Comparison of ENCODE assay signal across 10 cellular contexts in the genomic region with DNA sequence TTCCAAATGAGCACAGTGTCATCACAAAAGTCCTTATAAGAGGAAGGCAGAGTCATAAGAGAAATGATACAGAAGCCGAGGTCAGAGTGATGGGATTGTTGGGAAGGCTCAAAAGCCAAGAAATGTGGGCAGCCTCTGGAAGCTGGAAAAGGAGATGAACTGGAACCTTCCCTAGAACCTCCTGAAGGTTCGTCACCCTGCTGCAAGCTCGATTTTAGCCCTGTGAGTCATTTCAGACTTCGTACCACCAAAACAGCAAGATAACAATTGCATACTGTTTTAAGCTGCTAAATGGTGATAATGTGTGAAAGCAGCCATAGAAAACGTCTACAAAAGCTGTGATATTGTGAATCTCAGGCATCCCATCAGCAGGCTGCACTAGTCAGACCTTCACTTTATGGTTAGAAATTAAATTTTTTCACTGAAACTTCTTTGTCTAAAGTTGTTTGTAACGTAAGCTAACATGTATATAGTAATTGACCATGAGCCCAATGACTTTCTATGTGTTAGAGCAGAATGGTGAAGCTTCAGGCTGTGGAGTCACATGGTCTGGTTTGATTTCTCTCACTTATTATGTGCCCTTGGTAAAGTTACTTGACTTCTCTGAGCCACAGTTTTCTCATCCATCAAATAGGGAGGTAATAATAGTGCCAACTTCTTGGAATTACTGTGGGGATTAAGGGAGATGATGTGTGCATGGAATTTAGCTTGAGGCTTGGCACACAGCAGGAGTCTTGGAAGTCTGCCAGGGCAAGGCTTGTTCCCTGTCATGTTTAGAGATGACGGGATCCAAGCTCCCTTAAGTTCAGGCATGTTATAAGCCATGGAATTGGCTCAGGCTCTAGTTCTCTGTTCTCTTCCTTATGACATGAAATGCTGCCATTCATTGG.
DNase-seq lines count a peak whose midpoint lies in the region; ATAC-seq, FAIRE-seq and TF ChIP-seq lines count a peak whose summit lies in the region.
"Had no signal": no experiment of that assay in that cellular context is flagged by ENCODE, and none has a peak within 500 bp of the region (broad histone marks: within the 10 kb centered on the region; RNA-seq: fewer than 3 reads in every experiment).

No MANE protein-coding gene starts in this region.

- TF ChIP-seq CTCF in right atrium auricular region (IDR thresholded peaks at IDR 0.05) = no peak
- TF ChIP-seq CTCF in fibroblast of villous mesenchyme (IDR thresholded peaks at IDR 0.05; ENCODE audit: insufficient read depth, low read depth, low read length) = no peak

- H3K27me3 Mint-ChIP-seq in effector memory CD8-positive, alpha-beta T cell = no peaks in the 10 kb centered on the region

- H3K4me1 ChIP-seq in right atrium auricular region = peaks cover 0 to 7% of the 10 kb centered on the region in 2 donors

- H3K27ac Mint-ChIP-seq in effector memory CD8-positive, alpha-beta T cell = no peak overlapping the region
- H3K27ac Mint-ChIP-seq: mesothelial cell of epicardium had no signal

- H3K36me3 ChIP-seq in right atrium auricular region = no peaks in the 10 kb centered on the region

- no peaks in the 10 kb centered on the region for H3K9me3 ChIP-seq in right atrium auricular region

- ATAC-seq in Right ventricle myocardium inferior = peak; percentile 48
- no peak for ATAC-seq in effector memory CD8-positive, alpha-beta T cell (replicated peaks)

- no peak overlapping the region for H3K4me3 ChIP-seq in right atrium auricular region
- no peak overlapping the region for H3K4me3 ChIP-seq in fibroblast of villous mesenchyme (ENCODE audit: low read depth, low read length)

- H3K9me3 Mint-ChIP-seq in effector memory CD8-positive, alpha-beta T cell = no peaks in the 10 kb centered on the region
- H3K9me3 Mint-ChIP-seq: mesothelial cell of epicardium had no signal

- H3K36me3 Mint-ChIP-seq in effector memory CD8-positive, alpha-beta T cell (ENCODE audit: insufficient read depth) = peaks cover 95% of the 10 kb centered on the region
- H3K36me3 Mint-ChIP-seq: mesothelial cell of epicardium had no signal

- DNase-seq in Right ventricle myocardium inferior (ENCODE audit: missing footprints) (no peak), right atrium auricular region (ENCODE audit: low spot score) (no peak), RCC 7860 (ENCODE audit: low spot score) (peak; percentile 94), fibroblast of villous mesenchyme (ENCODE audit: low read depth) (peak; percentile 68), urothelium cell line (ENCODE audit: low spot score) (peak; percentile 73), NCI-H526 treated with DMSO at 0.1 percent for 48 hours (lab: John Stamatoyannopoulos, UW) (no peak), cerebellar nuclear complex (lab: John Stamatoyannopoulos, UW) (no peak)
- no peak for DNase-seq in effector memory CD8-positive, alpha-beta T cell
- DNase-seq: stimulated activated CD8-positive, alpha-beta memory T cell treated with anti-CD3 and anti-CD28 coated beads, Interleukin-4, amount 100 ng/mL, for 48 hours had no signal

- FAIRE-seq in RCC 7860 (lab: Jason Lieb, UNC) (peak; percentile 94), urothelium cell line (lab: Jason Lieb, UNC) (no peak)

- no peak overlapping the region for H3K27ac ChIP-seq in right atrium auricular region

- H3K27me3 ChIP-seq in right atrium auricular region = no peaks in the 10 kb centered on the region

- intact Hi-C loops in Right ventricle myocardium inferior (cut with DNase I) = no loop called here

- H3K4me1 Mint-ChIP-seq in effector memory CD8-positive, alpha-beta T cell (ENCODE audit: low read depth in 2 of 2) = no peaks in the 10 kb centered on the region

- H3K4me3 Mint-ChIP-seq in effector memory CD8-positive, alpha-beta T cell = no peak overlapping the region
- H3K4me3 Mint-ChIP-seq: mesothelial cell of epicardium had no signal

Comparison
In these comparisons a context has a peak if more than half of its experiments do, and no peak if none do; other contexts are left out.
1. DNase-seq: peak in RCC 7860 (single experiment), fibroblast of villous mesenchyme (single experiment) and urothelium cell line (single experiment); none in Right ventricle myocardium inferior (single experiment), right atrium auricular region (single experiment), NCI-H526 treated with DMSO at 0.1 percent for 48 hours (single experiment), effector memory CD8-positive, alpha-beta T cell (0 of 3) and cerebellar nuclear complex (0 of 2).